ENCODE assay signal across 22 cellular contexts in genomic region chr15:76614725-76615124, GRCh38.
DNase-seq lines count a peak whose midpoint lies in the region; ATAC-seq, FAIRE-seq and TF ChIP-seq lines count a peak whose summit lies in the region.
"Had no signal": no experiment of that assay in that cellular context is flagged by ENCODE, and none has a peak within 500 bp of the region (broad histone marks: within the 10 kb centered on the region; RNA-seq: fewer than 3 reads in every experiment).

No MANE protein-coding gene starts in this region.

- peak; percentile 74 for FAIRE-seq in GM12878 (lab: Jason Lieb, UNC)
- FAIRE-seq: D721Med, HTR-8/SVneo, K562 had no signal

- TF ChIP-seq EP300 in GM12878 (IDR thresholded peaks at IDR 0.05; ENCODE audit: borderline replicate concordance in 1 of 2, control insufficient read depth in 1 of 2, low read depth in 2 of 2, low read length in 2 of 2), result no peak

- no peaks in the 10 kb centered on the region for H3K79me2 ChIP-seq in GM12878 (ENCODE audit: control insufficient read depth, insufficient read depth, low read length)

- H3K4me3 ChIP-seq in NB4 (ENCODE audit: low read depth, low read length) (no peak overlapping the region), GM12878 (no peak overlapping the region), right lobe of liver (no peak overlapping the region)
- H3K4me3 ChIP-seq: GM23248, HAP-1, K562 had no signal

- H3K4me3 Mint-ChIP-seq in stimulated activated naive CD8-positive, alpha-beta T cell treated with anti-CD3 and anti-CD28 coated beads, Interleukin-15, amount 100 ng/mL, for 72 hours, result no peak overlapping the region
- H3K4me3 Mint-ChIP-seq: CD4-positive, alpha-beta T cell had no signal

- CTCF ChIA-PET in GM12878 (lab: Yijun Ruan, JAX), result no interaction called here

- in situ Hi-C loops in GM12878 (cut with MboI), result no loop called here

- TF ChIP-seq RAD21 in GM12878 (IDR thresholded peaks at IDR 0.05; ENCODE audit: insufficient read depth, low read depth, low read length), result no peak

- intact Hi-C loops in GM12878 (cut with micrococcal nuclease; ENCODE audit: unreplicated experiment), result no loop called here
- intact Hi-C loops in right lobe of liver (cut with DNase I), result no loop called here

- H3K4me2 ChIP-seq in GM12878 (ENCODE audit: control insufficient read depth, insufficient read depth), result no peak overlapping the region

- H3K9me3 ChIP-seq in GM12878 (replicated peaks; ENCODE audit: control insufficient read depth, insufficient read depth, low read length) (no peaks in the 10 kb centered on the region; the same call in 1 of the 3 replicates), right lobe of liver (no peaks in the 10 kb centered on the region)
- H3K9me3 ChIP-seq: Caco-2, HAP-1 had no signal

- no peaks in the 10 kb centered on the region for H4K20me1 ChIP-seq in GM12878 (ENCODE audit: control insufficient read depth, insufficient read depth)

- H3K9ac ChIP-seq in GM12878 (ENCODE audit: control insufficient read depth, insufficient read depth, low read length), result no peak overlapping the region
- H3K9ac ChIP-seq: GM23248 had no signal

- no peaks in the 10 kb centered on the region for H3K27me3 Mint-ChIP-seq in stimulated activated naive CD8-positive, alpha-beta T cell treated with anti-CD3 and anti-CD28 coated beads, Interleukin-15, amount 100 ng/mL, for 72 hours
- H3K27me3 Mint-ChIP-seq: CD4-positive, alpha-beta T cell had no signal

- RAD21 ChIA-PET in GM12878 (lab: Charles Lee; ENCODE audit: unreplicated experiment), result interaction anchor here (1.0 kb wide), 1 partner anchor 39 kb away, joined by 3 read pairs; no protein-coding TSS in a partner anchor

- H3K36me3 ChIP-seq in GM12878 (ENCODE audit: control insufficient read depth in 2 of 2, insufficient read depth in 2 of 2, low read length in 1 of 2), result no peaks in the 10 kb centered on the region
- no peaks in the 10 kb centered on the region for H3K36me3 ChIP-seq in right lobe of liver
- H3K36me3 ChIP-seq: HAP-1 had no signal

- peak; percentile 61 for ATAC-seq in stimulated activated naive CD8-positive, alpha-beta T cell treated with anti-CD3 and anti-CD28 coated beads, Interleukin-15, amount 100 ng/mL, for 72 hours
- ATAC-seq in stimulated activated naive CD8-positive, alpha-beta T cell treated with anti-CD3 and anti-CD28 coated beads, Interleukin-15, Interleukin-2, amounts not matched to agents 100 U/mL and 50 U/mL, for 24 hours, result no peak
- ATAC-seq in GM12878, result no peak
- ATAC-seq in HG02610 (IDR thresholded peaks at IDR 0.05; ENCODE audit: unreplicated experiment), result no peak
- ATAC-seq in right lobe of liver, result no peak
- ATAC-seq: K562 had no signal

- no TSS peak for BruUV-seq in GM12878 (replicated peaks; lab: Mats Ljungman, UMichigan)

- H3K4me1 Mint-ChIP-seq in stimulated activated naive CD8-positive, alpha-beta T cell treated with anti-CD3 and anti-CD28 coated beads, Interleukin-15, amount 100 ng/mL, for 72 hours, result peaks cover 7% of the 10 kb centered on the region

- DNase-seq in stimulated activated naive CD8-positive, alpha-beta T cell treated with anti-CD3 and anti-CD28 coated beads, Interleukin-15, amount 100 ng/mL, for 72 hours, result no peak
- no peak for DNase-seq in stimulated activated naive CD8-positive, alpha-beta T cell treated with anti-CD3 and anti-CD28 coated beads, Interleukin-15, Interleukin-2, amounts not matched to agents 100 U/mL and 50 U/mL, for 24 hours
- DNase-seq in NB4 (ENCODE audit: low read depth) (peak; percentile 0), GM12878 (ENCODE audit: low read depth, low spot score) (no peak), right lobe of liver (no peak), NCI-H774 (lab: John Stamatoyannopoulos, UW) (no peak)
- DNase-seq: ACHN; AML-193; Caco-2; CD4-positive, alpha-beta T cell; DMS153; DMS79; GDM1; GM23248; IMR-90 had no signal

- POLR2A ChIA-PET in GM12878 (lab: Charles Lee), result no interaction called here

- no peak overlapping the region for H2AFZ ChIP-seq in GM12878 (ENCODE audit: control insufficient read depth, low read depth, low read length)
- H2AFZ ChIP-seq: GM23248 had no signal

- SMC1A ChIA-PET in GM12878 (lab: Charles Lee; ENCODE audit: uncharacterized antibody, unreplicated experiment), result interaction anchor here (0.8 kb wide), 1 partner anchor 39 kb away, joined by 3 read pairs; no protein-coding TSS in a partner anchor

- H3K27ac ChIP-seq in GM12878 (ENCODE audit: control insufficient read depth, insufficient read depth), result no peak overlapping the region
- no peak overlapping the region for H3K27ac ChIP-seq in right lobe of liver
- H3K27ac ChIP-seq: C4-2B, GM23248, HL-60 had no signal

- peaks cover 12 to 23% of the 10 kb centered on the region in 2 donors for H3K9me3 Mint-ChIP-seq in stimulated activated naive CD8-positive, alpha-beta T cell treated with anti-CD3 and anti-CD28 coated beads, Interleukin-15, amount 100 ng/mL, for 72 hours

- H3K4me1 ChIP-seq in GM12878 (ENCODE audit: control insufficient read depth, insufficient read depth, low read length) (no peaks in the 10 kb centered on the region), right lobe of liver (no peaks in the 10 kb centered on the region)
- H3K4me1 ChIP-seq: Caco-2, HAP-1 had no signal

- H3K27ac Mint-ChIP-seq in stimulated activated naive CD8-positive, alpha-beta T cell treated with anti-CD3 and anti-CD28 coated beads, Interleukin-15, amount 100 ng/mL, for 72 hours, result no peak overlapping the region
- H3K27ac Mint-ChIP-seq: CD4-positive, alpha-beta T cell had no signal

- H3K27me3 ChIP-seq in GM12878 (replicated peaks in 1 of 2; ENCODE audit: control insufficient read depth in 2 of 2, insufficient read depth in 2 of 2, low read length in 1 of 2) (no peaks in the 10 kb centered on the region), right lobe of liver (no peaks in the 10 kb centered on the region)

- TF ChIP-seq POLR2A in NB4 (IDR thresholded peaks at IDR 0.05; ENCODE audit: extremely low read depth, insufficient read length) (no peak), GM12878 (IDR thresholded peaks at IDR 0.05; ENCODE audit: low read depth, low read length) (no peak), right lobe of liver (IDR thresholded peaks at IDR 0.05) (no peak)

- TF ChIP-seq CTCF in NB4 (IDR thresholded peaks at IDR 0.05; ENCODE audit: low read depth, low read length), result no peak
- TF ChIP-seq CTCF in GM12878 (IDR thresholded peaks at IDR 0.05 in 2 of 3, conservative IDR thresholded peaks at IDR 0.05 in 1 of 3; ENCODE audit: control insufficient read depth in 2 of 3, extremely low read depth in 1 of 3, insufficient read depth in 1 of 3, low read depth in 3 of 3, low read length in 3 of 3), result no peak
- no peak for TF ChIP-seq CTCF in right lobe of liver (IDR thresholded peaks at IDR 0.05)

TF ChIP-seq in GM12878, 131 proteins besides CTCF, POLR2A, EP300 and RAD21:
- peak; percentile 58 for TF ChIP-seq JUNB (IDR thresholded peaks at IDR 0.05)
- TF ChIP-seq NFIC (IDR thresholded peaks at IDR 0.05; ENCODE audit: low read depth, low read length), result peak; percentile 42; the same call in 1 of the 2 replicates
- no peak for TF ChIP-seq CBFB (IDR thresholded peaks at IDR 0.05; ENCODE audit: low read depth)
- no peak for TF ChIP-seq ZSCAN29 (IDR thresholded peaks at IDR 0.05)
